Comparison of ENCODE assay signal across 31 cellular contexts in the genomic region with DNA sequence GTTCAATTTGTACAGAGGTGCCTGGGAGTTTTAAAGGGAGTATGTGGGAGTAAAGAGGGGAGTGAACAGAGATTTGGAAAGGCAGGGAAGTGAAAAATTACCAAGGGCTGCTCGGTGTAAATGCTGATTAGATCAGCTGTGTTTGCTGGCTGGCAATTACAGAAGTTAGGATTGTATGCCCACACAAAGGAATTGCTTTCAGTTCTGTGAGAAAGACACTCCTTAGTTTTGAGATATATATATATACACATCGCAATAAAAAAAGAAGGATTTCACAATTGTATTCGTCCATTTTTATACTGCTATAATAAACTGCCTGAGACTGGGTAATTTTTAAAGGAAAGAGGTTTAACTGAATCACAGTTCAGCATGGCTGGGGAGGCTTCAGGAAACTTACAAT.
"Had no signal": no experiment of that assay in that cellular context is flagged by ENCODE, and none has a peak within 500 bp of the region (broad histone marks: within the 10 kb centered on the region; RNA-seq: fewer than 3 reads in every experiment).

No MANE protein-coding gene starts in this region.

- H3K36me3 Mint-ChIP-seq: immature natural killer cell; memory B cell; naive B cell; natural killer cell treated with Interleukin-12 subunit alpha and Interleukin-12 subunit beta and Interleukin-15 and Interleukin-18, amount 100 ng/mL, for 72 hours; stimulated activated effector memory CD8-positive, alpha-beta T cell treated with anti-CD3 and anti-CD28 coated beads, Interleukin-12 subunit alpha, Interleukin-12 subunit beta, amount 100 ng/mL, for 72 hours had no signal

- H3K4me1 Mint-ChIP-seq: immature natural killer cell; memory B cell; naive B cell; stimulated activated effector memory CD8-positive, alpha-beta T cell treated with anti-CD3 and anti-CD28 coated beads, Interleukin-12 subunit alpha, Interleukin-12 subunit beta, amount 100 ng/mL, for 72 hours had no signal

- H3K27ac Mint-ChIP-seq: immature natural killer cell; memory B cell; natural killer cell treated with Interleukin-12 subunit alpha and Interleukin-12 subunit beta and Interleukin-15 and Interleukin-18, amount 100 ng/mL, for 72 hours; stimulated activated effector memory CD8-positive, alpha-beta T cell treated with anti-CD3 and anti-CD28 coated beads, Interleukin-12 subunit alpha, Interleukin-12 subunit beta, amount 100 ng/mL, for 72 hours had no signal

- H3K27me3 ChIP-seq: dorsolateral prefrontal cortex, gastroesophageal sphincter, heart right ventricle, ovary, sigmoid colon, stomach, thyroid gland, vagina had no signal

- H3K4me3 ChIP-seq: dorsolateral prefrontal cortex, gastroesophageal sphincter, heart right ventricle, lung, ovary, psoas muscle, sigmoid colon, stomach, thyroid gland, vagina had no signal

- H3K9me3 ChIP-seq: gastroesophageal sphincter, ovary, psoas muscle, sigmoid colon, thyroid gland, vagina had no signal

- H3K4me1 ChIP-seq: gastroesophageal sphincter, heart right ventricle, psoas muscle, sigmoid colon, stomach, vagina had no signal

- H3K9me3 Mint-ChIP-seq: immature natural killer cell; natural killer cell treated with Interleukin-12 subunit alpha and Interleukin-12 subunit beta and Interleukin-15 and Interleukin-18, amount 100 ng/mL, for 72 hours had no signal

- H3K36me3 ChIP-seq: gastroesophageal sphincter, heart right ventricle, ovary, sigmoid colon, stomach, thyroid gland, vagina had no signal

- ATAC-seq: esophagus mucosa; gastroesophageal sphincter; heart right ventricle; left lobe of liver; natural killer cell treated with Interleukin-12 subunit alpha and Interleukin-12 subunit beta and Interleukin-15 and Interleukin-18, amount 100 ng/mL, for 72 hours; psoas muscle; right cardiac atrium; stimulated activated effector memory CD8-positive, alpha-beta T cell treated with anti-CD3 and anti-CD28 coated beads, Interleukin-12 subunit alpha, Interleukin-12 subunit beta, amount 100 ng/mL, for 72 hours had no signal

- H3K27me3 Mint-ChIP-seq: memory B cell; naive B cell; natural killer cell treated with Interleukin-12 subunit alpha and Interleukin-12 subunit beta and Interleukin-15 and Interleukin-18, amount 100 ng/mL, for 72 hours had no signal

- H3K4me3 Mint-ChIP-seq: immature natural killer cell; memory B cell; naive B cell; natural killer cell treated with Interleukin-12 subunit alpha and Interleukin-12 subunit beta and Interleukin-15 and Interleukin-18, amount 100 ng/mL, for 72 hours; stimulated activated effector memory CD8-positive, alpha-beta T cell treated with anti-CD3 and anti-CD28 coated beads, Interleukin-12 subunit alpha, Interleukin-12 subunit beta, amount 100 ng/mL, for 72 hours had no signal

- H3K27ac ChIP-seq: dorsolateral prefrontal cortex, epithelial cell of prostate, gastroesophageal sphincter, heart right ventricle, ovary, psoas muscle, sigmoid colon, stomach, thyroid gland, vagina had no signal

- DNase-seq: dorsolateral prefrontal cortex; effector CD4-positive, alpha-beta T cell; foreskin fibroblast; glutamatergic neuron; heart right ventricle; hypothalamus; immature natural killer cell; islet precursor cell; kidney glomerular epithelial cell; naive B cell; occipital lobe; ovary; posterior cingulate gyrus; psoas muscle; right cardiac atrium; sigmoid colon; stimulated activated CD4-positive, alpha-beta T cell treated with anti-CD3 and anti-CD28 coated beads, Interleukin-2, amount 100 ng/mL, for 24 hours; stimulated activated CD4-positive, alpha-beta T cell treated with anti-CD3 and anti-CD28 coated beads, Interleukin-4, amount 100 ng/mL, for 24 hours; stimulated activated naive CD4-positive, alpha-beta T cell treated with Interleukin-2 at 50 U/mL for 16 hours; stomach; thyroid gland; trophoblast cell had no signal
